9 cellular contexts compared by ENCODE assay signal in the genomic region with DNA sequence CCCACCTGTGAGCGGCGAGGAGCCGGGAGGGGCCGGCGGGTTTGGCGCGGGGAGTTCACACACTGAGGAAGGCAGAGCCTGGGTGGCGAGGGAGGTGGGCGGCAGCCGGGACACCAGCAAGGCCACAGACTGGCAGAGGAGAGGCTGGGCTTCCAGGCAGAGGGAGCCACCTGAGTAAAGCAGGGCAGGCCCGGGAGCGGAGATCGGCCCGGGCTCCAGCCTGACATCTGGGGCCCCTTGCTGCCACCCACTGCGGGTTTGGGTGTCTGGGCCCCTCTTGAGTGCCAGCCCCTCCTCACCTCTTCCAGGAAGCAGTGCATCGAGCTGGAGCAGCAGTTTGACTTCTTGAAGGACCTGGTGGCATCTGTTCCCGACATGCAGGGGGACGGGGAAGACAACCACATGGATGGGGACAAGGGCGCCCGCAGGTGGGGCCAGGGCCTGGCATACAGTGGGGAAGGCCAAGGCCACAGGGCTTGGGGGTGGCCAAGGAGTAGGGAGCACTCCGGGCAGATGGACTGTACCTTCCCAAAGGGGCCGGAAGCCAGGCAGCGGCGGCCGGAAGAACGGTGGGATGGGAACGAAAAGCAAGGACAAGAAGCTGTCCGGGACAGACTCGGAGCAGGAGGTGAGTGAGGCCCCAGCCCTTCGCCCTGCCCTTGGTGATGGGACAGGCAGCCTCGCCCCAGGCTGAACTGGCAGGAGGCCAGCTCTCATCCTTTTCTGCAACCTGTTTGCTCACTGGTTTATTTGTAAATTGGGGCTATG. TPM values are rescaled to one million over a fixed set of nuclear protein-coding genes. Genes with fewer than 3 reads are reported as not detected.
DNase-seq lines count a peak whose midpoint lies in the region; ATAC-seq, FAIRE-seq and TF ChIP-seq lines count a peak whose summit lies in the region.
"Had no signal": no experiment of that assay in that cellular context is flagged by ENCODE, and none has a peak within 500 bp of the region (broad histone marks: within the 10 kb centered on the region; RNA-seq: fewer than 3 reads in every experiment).

No MANE protein-coding gene starts in this region.

- H3K4me3 ChIP-seq in astrocyte of the cerebellum (ENCODE audit: low read depth, low read length) (peak overlapping the region; percentile 72), lung (peak overlapping the region; percentile 77), transverse colon (peak overlapping the region; percentile 77 to 98 (median 91))

- intact Hi-C loops in CD4-positive, alpha-beta T cell (cut with DNase I, micrococcal nuclease): no loop called here
- intact Hi-C loops in transverse colon (cut with DNase I; ENCODE audit: low total_unique reads): no loop called here

- POLR2A ChIA-PET in CD4-positive, alpha-beta T cell (lab: Charles Lee): interaction anchor here (1.0 to 6.6 kb wide), 5 partner anchors 8 to 348 kb away, joined by 3 to 104 read pairs (median 6); partner anchors contain the start of genes CCDC85B, FIBP and SART1

- H3K4me1 Mint-ChIP-seq in CD4-positive, alpha-beta T cell (ENCODE audit: low read depth): peaks cover 39% of the 10 kb centered on the region

- H3K4me3 Mint-ChIP-seq in CD4-positive, alpha-beta T cell: peak overlapping the region; percentile 93

- peak in 1 of 10 experiments; percentile 27 for DNase-seq in CD4-positive, alpha-beta T cell
- no peak for DNase-seq in astrocyte of the cerebellum (ENCODE audit: low read depth)
- DNase-seq in lung (ENCODE audit: low spot score): no peak
- peak; percentile 29 for DNase-seq in transverse colon
- DNase-seq in urothelium cell line (ENCODE audit: low spot score): no peak

- no peaks in the 10 kb centered on the region for H3K9me3 ChIP-seq in CD4-positive, alpha-beta T cell (ENCODE audit: control insufficient read depth, low read length)
- H3K9me3 ChIP-seq in lung (ENCODE audit: control insufficient read depth in 2 of 2, insufficient read depth in 1 of 2, low read length in 1 of 2) (no peaks in the 10 kb centered on the region), transverse colon (no peaks in the 10 kb centered on the region)

- in situ Hi-C loops in astrocyte of the cerebellum (cut with HindIII; ENCODE audit: low sequenced_read_pairs): no loop called here
- in situ Hi-C loops in transverse colon (cut with MboI; ENCODE audit: low pct_ligation_motif_present in 1 of 4, low pct_unique_long_range_greater_than_20kb in 1 of 4, low sequenced_read_pairs in 3 of 4): no loop called here

- no peaks in the 10 kb centered on the region for H3K27me3 ChIP-seq in CD4-positive, alpha-beta T cell (ENCODE audit: control insufficient read depth, insufficient read depth, low read length)
- H3K27me3 ChIP-seq in lung (ENCODE audit: control insufficient read depth, insufficient read depth): no peaks in the 10 kb centered on the region
- H3K27me3 ChIP-seq in transverse colon: no peaks in the 10 kb centered on the region

- FAIRE-seq in urothelium cell line (lab: Jason Lieb, UNC): no peak

- H3K27ac ChIP-seq in CD4-positive, alpha-beta T cell (ENCODE audit: low read depth, low read length): peak overlapping the region; percentile 70
- H3K27ac ChIP-seq in lung (ENCODE audit: low read depth in 1 of 2, low read length in 1 of 2) (peak overlapping the region in 1 of 2 donors; percentile 82), transverse colon (peak overlapping the region; percentile 89 to 97 (median 95))

- peaks cover 0 to 12% of the 10 kb centered on the region in 2 donors for H3K36me3 ChIP-seq in lung (ENCODE audit: control insufficient read depth in 2 of 2, insufficient read depth in 2 of 2, low read length in 2 of 2)
- peaks cover 0 to 6% (median 2%) of the 10 kb centered on the region in 4 donors for H3K36me3 ChIP-seq in transverse colon

- CTCF ChIA-PET in CD4-positive, alpha-beta T cell (lab: Charles Lee): interaction anchor here (0.9 to 3.2 kb wide), 3 partner anchors 32 to 60 kb away, joined by 3 to 21 read pairs (median 10); partner anchors contain the start of genes CCDC85B, FIBP and MUS81

- TF ChIP-seq EP300 in transverse colon (IDR thresholded peaks at IDR 0.05; ENCODE audit: low read depth): no peak

- no peaks in the 10 kb centered on the region for H3K27me3 Mint-ChIP-seq in CD4-positive, alpha-beta T cell

- H3K4me1 ChIP-seq in lung (ENCODE audit: control insufficient read depth in 2 of 2, insufficient read depth in 2 of 2, low read length in 2 of 2): peaks cover 15 to 35% of the 10 kb centered on the region in 2 donors
- peaks cover 33 to 44% (median 42%) of the 10 kb centered on the region in 4 donors for H3K4me1 ChIP-seq in transverse colon

- no peaks in the 10 kb centered on the region for H3K9me3 Mint-ChIP-seq in CD4-positive, alpha-beta T cell

- H3K27ac Mint-ChIP-seq in CD4-positive, alpha-beta T cell: peak overlapping the region; percentile 92

- TF ChIP-seq POLR2A in transverse colon (IDR thresholded peaks at IDR 0.05) (no peak), GM18505 (IDR thresholded peaks at IDR 0.05; ENCODE audit: borderline replicate concordance, extremely low read depth, insufficient read depth, insufficient read length) (no peak)

- no peak for TF ChIP-seq CTCF in CD4-positive, alpha-beta T cell (IDR thresholded peaks at IDR 0.05)
- TF ChIP-seq CTCF in astrocyte of the cerebellum (IDR thresholded peaks at IDR 0.05; ENCODE audit: low read depth, low read length, missing control alignments): no peak
- no peak for TF ChIP-seq CTCF in lung (IDR thresholded peaks at IDR 0.05; ENCODE audit: control extremely low read depth, extremely low read depth)
- no peak for TF ChIP-seq CTCF in transverse colon (IDR thresholded peaks at IDR 0.05)

- WGBS in lung, 2 donors: 27 to 37% methylated on average over 31 of the region's 31 CpGs
- 21 to 29% methylated on average over 2 to 31 of the region's 31 CpGs for WGBS in transverse colon (ENCODE audit: low coverage in 1 of 2), 2 donors

- ATAC-seq in CD4-positive, alpha-beta T cell (ENCODE audit: poor library complexity): no peak
- ATAC-seq in HG03039 (IDR thresholded peaks at IDR 0.05; ENCODE audit: unreplicated experiment) (peak; percentile 2), lung (ENCODE audit: insufficient read depth, low FRiP score) (no peak), HG03469 (IDR thresholded peaks at IDR 0.05; ENCODE audit: unreplicated experiment) (no peak), GM18505 (IDR thresholded peaks at IDR 0.05; ENCODE audit: unreplicated experiment) (no peak)

- H3K36me3 Mint-ChIP-seq in CD4-positive, alpha-beta T cell (ENCODE audit: low read depth): peaks cover 48% of the 10 kb centered on the region

RNA-seq across cellular contexts. Expression of gene DRAP1, which starts 1.0 kb away (rescaled TPM):
- 10 to 100 TPM; 58.6 to 59.1 TPM for total RNA-seq in CD4-positive, alpha-beta T cell
- 10 to 100 TPM; 40.8 to 92.7 TPM for total RNA-seq in lung
- polyA plus RNA-seq in lung: 100 to 1,000 TPM in 1 of 2 donors, 10 to 100 TPM in 1; 99.4 to 140 TPM
- total RNA-seq in transverse colon: 10 to 100 TPM; 15.7 to 63.2 (median 57.0) TPM

RNA-seq across cellular contexts. Expression of gene C11orf68, which starts 1.4 kb away (rescaled TPM):
- total RNA-seq in CD4-positive, alpha-beta T cell: 10 to 100 TPM; 13.7 to 13.8 TPM
- total RNA-seq in lung: 10 to 100 TPM; 17.9 to 38.8 TPM
- polyA plus RNA-seq in lung: 10 to 100 TPM; 26.8 to 30.8 TPM
- total RNA-seq in transverse colon: 10 to 100 TPM; 15.2 to 59.5 (median 22.8) TPM

RNA-seq across cellular contexts. Expression of gene FOSL1, which starts 20.0 kb away (rescaled TPM):
- 1 to 10 TPM; 1.8 to 2.2 TPM for total RNA-seq in CD4-positive, alpha-beta T cell
- total RNA-seq in lung (10 to 100 TPM in 1 of 2 donors, under 1 TPM in 1; 0.43 to 11.4 TPM), transverse colon (10 to 100 TPM in 1 of 4 donors, 1 to 10 TPM in 1, not detected in 2; 1.2 to 11.6 TPM)
- polyA plus RNA-seq in lung: 10 to 100 TPM; 19.2 to 19.9 TPM

RNA-seq across cellular contexts. Expression of gene TSGA10IP, which starts 25.1 kb away (rescaled TPM):
- total RNA-seq in CD4-positive, alpha-beta T cell: not detected
- total RNA-seq in lung: under 1 TPM; 0.34 TPM
- under 1 TPM; 0.07 to 0.20 TPM for polyA plus RNA-seq in lung
- total RNA-seq in transverse colon: not detected
- total RNA-seq: lung microvascular endothelial cell had no signal

RNA-seq across cellular contexts. Expression of gene CCDC85B, which starts 29.7 kb away (rescaled TPM):
- 10 to 100 TPM; 23.1 to 25.8 TPM for total RNA-seq in CD4-positive, alpha-beta T cell
- total RNA-seq in lung (10 to 100 TPM; 20.7 to 55.4 TPM), transverse colon (100 to 1,000 TPM in 1 of 4 donors, 10 to 100 TPM in 2, 1 to 10 TPM in 1; 7.9 to 140 (median 23.1) TPM)
- polyA plus RNA-seq in lung: 10 to 100 TPM; 52.5 to 63.4 TPM
